31 cellular contexts compared by ENCODE assay signal in the genomic region with DNA sequence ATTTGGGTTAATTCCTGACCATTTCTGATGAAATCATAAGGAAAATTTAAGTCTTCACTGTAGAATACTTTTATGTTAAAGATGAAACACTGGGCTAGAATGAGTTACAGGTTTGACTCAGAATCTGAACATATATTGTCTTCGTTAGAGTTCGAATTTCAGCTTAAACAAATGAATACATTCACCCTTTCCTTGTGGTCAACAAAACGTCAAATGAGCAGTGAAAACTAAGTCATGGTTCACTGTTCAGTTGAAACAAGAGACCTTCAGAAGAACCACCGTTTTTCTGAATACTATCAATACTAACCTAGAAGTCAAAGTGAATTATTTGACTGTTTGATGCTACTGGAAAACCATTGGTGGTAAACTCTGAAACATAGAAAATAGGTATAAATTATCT.
DNase-seq lines count a peak whose midpoint lies in the region; ATAC-seq, FAIRE-seq and TF ChIP-seq lines count a peak whose summit lies in the region.
"Had no signal": no experiment of that assay in that cellular context is flagged by ENCODE, and none has a peak within 500 bp of the region (broad histone marks: within the 10 kb centered on the region; RNA-seq: fewer than 3 reads in every experiment).

No MANE protein-coding gene starts in this region.

- H3K27me3 ChIP-seq in vagina, result no peaks in the 10 kb centered on the region

- H3K9me3 ChIP-seq in vagina, result no peaks in the 10 kb centered on the region
- H3K9me3 ChIP-seq: HAP-1 had no signal

- H3K27me3 Mint-ChIP-seq in nephron progenitor cell (ENCODE audit: low read depth, poor library complexity), result no peaks in the 10 kb centered on the region
- H3K27me3 Mint-ChIP-seq: B cell; CD8-positive, alpha-beta memory T cell; T-cell had no signal

- H3K4me3 Mint-ChIP-seq in nephron progenitor cell, result no peak overlapping the region
- H3K4me3 Mint-ChIP-seq: B cell; CD8-positive, alpha-beta memory T cell; GM23338; HFFc6; T-cell had no signal

- intact Hi-C loops in vagina (cut with DNase I), result no loop called here

- H3K27ac ChIP-seq in vagina, result no peak overlapping the region
- H3K27ac ChIP-seq: C4-2B, HL-60, RWPE1 had no signal

- peak overlapping the region; percentile 78 for H3K27ac Mint-ChIP-seq in nephron progenitor cell
- H3K27ac Mint-ChIP-seq: B cell; CD8-positive, alpha-beta memory T cell; GM23338; HFFc6; T-cell had no signal

- peak; percentile 26 for FAIRE-seq in GM19239 (lab: Jason Lieb, UNC)
- FAIRE-seq: GM18507 had no signal

- no peak for TF ChIP-seq POLR2A in vagina (IDR thresholded peaks at IDR 0.05)

- ATAC-seq in HG02852 (IDR thresholded peaks at IDR 0.05; ENCODE audit: unreplicated experiment) (peak; percentile 78), HG03442 (IDR thresholded peaks at IDR 0.05; ENCODE audit: unreplicated experiment) (peak; percentile 63)
- ATAC-seq: GM23338, Panc1, T-cell had no signal

- no peaks in the 10 kb centered on the region for H3K4me1 ChIP-seq in vagina
- H3K4me1 ChIP-seq: HAP-1 had no signal

- H3K36me3 ChIP-seq in vagina, result no peaks in the 10 kb centered on the region
- H3K36me3 ChIP-seq: HAP-1 had no signal

- H3K4me3 ChIP-seq in vagina, result no peak overlapping the region
- H3K4me3 ChIP-seq: GM23338, HAP-1 had no signal

- DNase-seq in GM19239 (ENCODE audit: insufficient read length, low spot score) (no peak), nephron progenitor cell (no peak), medulla oblongata (ENCODE audit: extremely low spot score) (no peak), dermis blood vessel endothelial cell (no peak), vagina (ENCODE audit: extremely low spot score in 2 of 2) (no peak), NCI-H748 treated with DMSO at 0.1 percent for 48 hours (lab: John Stamatoyannopoulos, UW) (no peak)
- DNase-seq: Calu3; CD8-positive, alpha-beta memory T cell; DMS79 treated with DMSO at 0.1 percent for 48 hours; GF-D8; HFFc6; NCI-H1048; NCI-H1417; NCI-H187; NCI-H2081 treated with DMSO at 0.1 percent for 48 hours; NCI-H2171 treated with DMSO at 0.1 percent for 48 hours; NCI-H345; NCI-H510A treated with DMSO at 0.1 percent for 48 hours; NK-92 treated with Interleukin-12 subunit alpha and Interleukin-12 subunit beta, amount 100 ng/mL, for 24 hours; SHP77; T-cell had no signal

- no peaks in the 10 kb centered on the region for H3K36me3 Mint-ChIP-seq in nephron progenitor cell (ENCODE audit: low read depth)
- H3K36me3 Mint-ChIP-seq: CD8-positive, alpha-beta memory T cell; T-cell had no signal

- H3K9me3 Mint-ChIP-seq in nephron progenitor cell, result no peaks in the 10 kb centered on the region
- H3K9me3 Mint-ChIP-seq: GM23338 had no signal

- peaks cover 12% of the 10 kb centered on the region for H3K4me1 Mint-ChIP-seq in nephron progenitor cell
- H3K4me1 Mint-ChIP-seq: B cell; CD8-positive, alpha-beta memory T cell; T-cell had no signal

- TF ChIP-seq CTCF in nephron progenitor cell (IDR thresholded peaks at IDR 0.05), result no peak
- TF ChIP-seq CTCF in vagina (IDR thresholded peaks at IDR 0.05), result no peak
